ENCODE assay signal across 1 cellular context in the genomic region with DNA sequence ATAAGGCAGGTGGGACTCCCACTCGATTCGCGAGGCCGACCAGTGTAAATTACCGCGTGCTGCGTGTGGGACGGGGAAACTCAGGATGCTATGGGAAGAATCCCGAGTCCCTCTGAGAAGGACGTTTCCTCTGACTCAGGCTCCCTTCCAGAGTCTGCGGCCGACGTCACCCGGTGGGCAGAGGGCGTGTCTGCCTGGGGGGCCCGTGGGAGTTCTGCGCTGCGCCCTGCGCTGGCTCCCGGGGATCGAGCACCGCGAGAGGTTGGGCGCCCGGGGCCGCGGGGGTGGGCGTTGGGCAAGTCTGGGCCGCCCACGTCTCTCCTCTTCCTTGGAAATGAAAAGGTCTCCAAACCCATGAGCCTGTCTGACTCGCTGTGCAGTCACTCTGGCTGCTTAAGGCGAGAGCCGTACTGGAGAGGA.
TF ChIP-seq lines count a peak whose summit lies in the region.

No MANE protein-coding gene starts in this region.

TF ChIP-seq in HepG2, 621 proteins besides CTCF, POLR2A, EP300 and RAD21 (continues in another document):
- no peak for TF ChIP-seq ELF3 (CRISPR knock-in tag; IDR thresholded peaks at IDR 0.05)
- TF ChIP-seq, protein P1, sequence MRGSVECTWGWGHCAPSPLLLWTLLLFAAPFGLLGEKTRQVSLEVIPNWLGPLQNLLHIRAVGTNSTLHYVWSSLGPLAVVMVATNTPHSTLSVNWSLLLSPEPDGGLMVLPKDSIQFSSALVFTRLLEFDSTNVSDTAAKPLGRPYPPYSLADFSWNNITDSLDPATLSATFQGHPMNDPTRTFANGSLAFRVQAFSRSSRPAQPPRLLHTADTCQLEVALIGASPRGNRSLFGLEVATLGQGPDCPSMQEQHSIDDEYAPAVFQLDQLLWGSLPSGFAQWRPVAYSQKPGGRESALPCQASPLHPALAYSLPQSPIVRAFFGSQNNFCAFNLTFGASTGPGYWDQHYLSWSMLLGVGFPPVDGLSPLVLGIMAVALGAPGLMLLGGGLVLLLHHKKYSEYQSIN (CRISPR knock-in tag; IDR thresholded peaks at IDR 0.05; ENCODE audit: borderline replicate concordance): no peak
- TF ChIP-seq E2F5 (CRISPR knock-in tag; conservative IDR thresholded peaks at IDR 0.05): no peak
- no peak for TF ChIP-seq MEF2D (CRISPR knock-in tag; IDR thresholded peaks at IDR 0.05)
- TF ChIP-seq ZNF547 (CRISPR knock-in tag; IDR thresholded peaks at IDR 0.05): no peak
- TF ChIP-seq YEATS2 (CRISPR knock-in tag; IDR thresholded peaks at IDR 0.05; ENCODE audit: borderline replicate concordance): no peak
- TF ChIP-seq ZNF432 (CRISPR knock-in tag; IDR thresholded peaks at IDR 0.05; ENCODE audit: borderline replicate concordance): no peak
- no peak for TF ChIP-seq FOXK1 (CRISPR knock-in tag; IDR thresholded peaks at IDR 0.05; ENCODE audit: borderline replicate concordance, low read depth)
- TF ChIP-seq ZNF180 (CRISPR knock-in tag; IDR thresholded peaks at IDR 0.05; ENCODE audit: borderline replicate concordance, low read depth): no peak
- TF ChIP-seq HMG20B (CRISPR knock-in tag; conservative IDR thresholded peaks at IDR 0.05): no peak
- TF ChIP-seq CCDC6 (CRISPR knock-in tag; IDR thresholded peaks at IDR 0.05): no peak
- no peak for TF ChIP-seq AGO1 (IDR thresholded peaks at IDR 0.05; ENCODE audit: low read depth, low read length, poor library complexity, severe bottlenecking)
- no peak for TF ChIP-seq ZNF34 (CRISPR knock-in tag; IDR thresholded peaks at IDR 0.05; ENCODE audit: borderline replicate concordance)
- no peak for TF ChIP-seq ZFP62 (CRISPR knock-in tag; IDR thresholded peaks at IDR 0.05)
- TF ChIP-seq HDAC6 (IDR thresholded peaks at IDR 0.05; ENCODE audit: low read depth, low read length): no peak
- no peak for TF ChIP-seq NPAS2 (CRISPR knock-in tag; IDR thresholded peaks at IDR 0.05; ENCODE audit: borderline replicate concordance)
- no peak for TF ChIP-seq ZNF530 (CRISPR knock-in tag; IDR thresholded peaks at IDR 0.05; ENCODE audit: low read depth)
- TF ChIP-seq BHLHE40 (IDR thresholded peaks at IDR 0.05; ENCODE audit: low read length): no peak
- peak; percentile 37; the same call in 1 of the 2 replicates for TF ChIP-seq KDM2A (CRISPR knock-in tag; IDR thresholded peaks at IDR 0.05; ENCODE audit: borderline replicate concordance, low read depth)
- no peak for TF ChIP-seq ZFP36 (IDR thresholded peaks at IDR 0.05; ENCODE audit: borderline replicate concordance, low read depth, low read length, partially characterized antibody)
- TF ChIP-seq ZNF564 (CRISPR knock-in tag; IDR thresholded peaks at IDR 0.05): 0 out of 2 replicates have a peak, but pooled peaks have one; percentile 4
- 0 out of 2 replicates have a peak, but pooled peaks have one; percentile 1 for TF ChIP-seq MXD3 (CRISPR knock-in tag; IDR thresholded peaks at IDR 0.05)
- TF ChIP-seq RBM39 (IDR thresholded peaks at IDR 0.05; ENCODE audit: low read depth, low read length, poor library complexity, severe bottlenecking): no peak
- TF ChIP-seq, protein P2, sequence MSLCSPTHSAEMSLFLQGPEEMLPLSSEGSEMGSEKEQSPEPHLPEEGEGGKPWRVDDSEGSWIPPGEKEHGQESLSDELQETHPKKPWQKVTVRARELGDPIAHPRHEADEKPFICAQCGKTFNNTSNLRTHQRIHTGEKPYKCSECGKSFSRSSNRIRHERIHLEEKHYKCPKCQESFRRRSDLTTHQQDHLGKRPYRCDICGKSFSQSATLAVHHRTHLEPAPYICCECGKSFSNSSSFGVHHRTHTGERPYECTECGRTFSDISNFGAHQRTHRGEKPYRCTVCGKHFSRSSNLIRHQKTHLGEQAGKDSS (CRISPR knock-in tag; IDR thresholded peaks at IDR 0.05; ENCODE audit: borderline replicate concordance, low read depth): 0 out of 2 replicates have a peak, but pooled peaks have one; percentile 1
- TF ChIP-seq, protein P3, sequence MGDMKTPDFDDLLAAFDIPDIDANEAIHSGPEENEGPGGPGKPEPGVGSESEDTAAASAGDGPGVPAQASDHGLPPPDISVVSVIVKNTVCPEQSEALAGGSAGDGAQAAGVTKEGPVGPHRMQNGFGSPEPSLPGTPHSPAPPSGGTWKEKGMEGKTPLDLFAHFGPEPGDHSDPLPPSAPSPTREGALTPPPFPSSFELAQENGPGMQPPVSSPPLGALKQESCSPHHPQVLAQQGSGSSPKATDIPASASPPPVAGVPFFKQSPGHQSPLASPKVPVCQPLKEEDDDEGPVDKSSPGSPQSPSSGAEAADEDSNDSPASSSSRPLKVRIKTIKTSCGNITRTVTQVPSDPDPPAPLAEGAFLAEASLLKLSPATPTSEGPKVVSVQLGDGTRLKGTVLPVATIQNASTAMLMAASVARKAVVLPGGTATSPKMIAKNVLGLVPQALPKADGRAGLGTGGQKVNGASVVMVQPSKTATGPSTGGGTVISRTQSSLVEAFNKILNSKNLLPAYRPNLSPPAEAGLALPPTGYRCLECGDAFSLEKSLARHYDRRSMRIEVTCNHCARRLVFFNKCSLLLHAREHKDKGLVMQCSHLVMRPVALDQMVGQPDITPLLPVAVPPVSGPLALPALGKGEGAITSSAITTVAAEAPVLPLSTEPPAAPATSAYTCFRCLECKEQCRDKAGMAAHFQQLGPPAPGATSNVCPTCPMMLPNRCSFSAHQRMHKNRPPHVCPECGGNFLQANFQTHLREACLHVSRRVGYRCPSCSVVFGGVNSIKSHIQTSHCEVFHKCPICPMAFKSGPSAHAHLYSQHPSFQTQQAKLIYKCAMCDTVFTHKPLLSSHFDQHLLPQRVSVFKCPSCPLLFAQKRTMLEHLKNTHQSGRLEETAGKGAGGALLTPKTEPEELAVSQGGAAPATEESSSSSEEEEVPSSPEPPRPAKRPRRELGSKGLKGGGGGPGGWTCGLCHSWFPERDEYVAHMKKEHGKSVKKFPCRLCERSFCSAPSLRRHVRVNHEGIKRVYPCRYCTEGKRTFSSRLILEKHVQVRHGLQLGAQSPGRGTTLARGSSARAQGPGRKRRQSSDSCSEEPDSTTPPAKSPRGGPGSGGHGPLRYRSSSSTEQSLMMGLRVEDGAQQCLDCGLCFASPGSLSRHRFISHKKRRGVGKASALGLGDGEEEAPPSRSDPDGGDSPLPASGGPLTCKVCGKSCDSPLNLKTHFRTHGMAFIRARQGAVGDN (CRISPR knock-in tag; IDR thresholded peaks at IDR 0.05): peak; percentile 19; the same call in 1 of the 2 replicates
- 0 out of 2 replicates have a peak, but pooled peaks have one; percentile 19 for TF ChIP-seq PITX1 (CRISPR knock-in tag; IDR thresholded peaks at IDR 0.05)
- TF ChIP-seq REXO4 (CRISPR knock-in tag; IDR thresholded peaks at IDR 0.05; ENCODE audit: borderline replicate concordance): no peak
- TF ChIP-seq CEBPZ (IDR thresholded peaks at IDR 0.05; ENCODE audit: low read length): no peak
- TF ChIP-seq GZF1 (CRISPR knock-in tag; IDR thresholded peaks at IDR 0.05): no peak
- no peak; the same call in 1 of the 2 replicates for TF ChIP-seq ZBTB4 (CRISPR knock-in tag; IDR thresholded peaks at IDR 0.05; ENCODE audit: borderline replicate concordance)
- TF ChIP-seq MYPOP (CRISPR knock-in tag; IDR thresholded peaks at IDR 0.05): no peak
- no peak for TF ChIP-seq RFXAP (CRISPR knock-in tag; IDR thresholded peaks at IDR 0.05; ENCODE audit: borderline replicate concordance)
- no peak for TF ChIP-seq BRCA1 (CRISPR knock-in tag; IDR thresholded peaks at IDR 0.05)
- TF ChIP-seq, protein P4, sequence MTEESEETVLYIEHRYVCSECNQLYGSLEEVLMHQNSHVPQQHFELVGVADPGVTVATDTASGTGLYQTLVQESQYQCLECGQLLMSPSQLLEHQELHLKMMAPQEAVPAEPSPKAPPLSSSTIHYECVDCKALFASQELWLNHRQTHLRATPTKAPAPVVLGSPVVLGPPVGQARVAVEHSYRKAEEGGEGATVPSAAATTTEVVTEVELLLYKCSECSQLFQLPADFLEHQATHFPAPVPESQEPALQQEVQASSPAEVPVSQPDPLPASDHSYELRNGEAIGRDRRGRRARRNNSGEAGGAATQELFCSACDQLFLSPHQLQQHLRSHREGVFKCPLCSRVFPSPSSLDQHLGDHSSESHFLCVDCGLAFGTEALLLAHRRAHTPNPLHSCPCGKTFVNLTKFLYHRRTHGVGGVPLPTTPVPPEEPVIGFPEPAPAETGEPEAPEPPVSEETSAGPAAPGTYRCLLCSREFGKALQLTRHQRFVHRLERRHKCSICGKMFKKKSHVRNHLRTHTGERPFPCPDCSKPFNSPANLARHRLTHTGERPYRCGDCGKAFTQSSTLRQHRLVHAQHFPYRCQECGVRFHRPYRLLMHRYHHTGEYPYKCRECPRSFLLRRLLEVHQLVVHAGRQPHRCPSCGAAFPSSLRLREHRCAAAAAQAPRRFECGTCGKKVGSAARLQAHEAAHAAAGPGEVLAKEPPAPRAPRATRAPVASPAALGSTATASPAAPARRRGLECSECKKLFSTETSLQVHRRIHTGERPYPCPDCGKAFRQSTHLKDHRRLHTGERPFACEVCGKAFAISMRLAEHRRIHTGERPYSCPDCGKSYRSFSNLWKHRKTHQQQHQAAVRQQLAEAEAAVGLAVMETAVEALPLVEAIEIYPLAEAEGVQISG (CRISPR knock-in tag; IDR thresholded peaks at IDR 0.05): 0 out of 2 replicates have a peak, but pooled peaks have one; percentile 3
- 0 out of 2 replicates have a peak, but pooled peaks have one; percentile 44 for TF ChIP-seq PATZ1 (CRISPR knock-in tag; IDR thresholded peaks at IDR 0.05)
- no peak for TF ChIP-seq KDM3A (CRISPR knock-in tag; IDR thresholded peaks at IDR 0.05; ENCODE audit: low read depth)
